ENCODE assay signal across 24 cellular contexts in genomic region chr3:69607466-69608035, GRCh38.
DNase-seq lines count a peak whose midpoint lies in the region; ATAC-seq, FAIRE-seq and TF ChIP-seq lines count a peak whose summit lies in the region.
"Had no signal": no experiment of that assay in that cellular context is flagged by ENCODE, and none has a peak within 500 bp of the region (broad histone marks: within the 10 kb centered on the region; RNA-seq: fewer than 3 reads in every experiment).

No MANE protein-coding gene starts in this region.

- TF ChIP-seq POLR2A in breast epithelium (IDR thresholded peaks at IDR 0.05) (no peak), heart left ventricle (IDR thresholded peaks at IDR 0.05) (no peak)

- H3K27ac ChIP-seq in breast epithelium: no peak overlapping the region
- H3K27ac ChIP-seq in heart left ventricle: no peak overlapping the region
- peak overlapping the region; percentile 15 for H3K27ac ChIP-seq in lower lobe of right lung
- H3K27ac ChIP-seq: 22Rv1, BLaER1, C4-2B, GM23248 had no signal

- H3K4me3 Mint-ChIP-seq in MCF 10A (ENCODE audit: unreplicated experiment): no peak overlapping the region
- H3K4me3 Mint-ChIP-seq: B cell; CD4-positive, CD25-positive, alpha-beta regulatory T cell; CD8-positive, alpha-beta T cell had no signal

- BruUV-seq in MCF 10A (replicated peaks; lab: Mats Ljungman, UMichigan): no TSS peak

- H3K36me3 ChIP-seq in breast epithelium (no peaks in the 10 kb centered on the region), heart left ventricle (no peaks in the 10 kb centered on the region), lower lobe of right lung (no peaks in the 10 kb centered on the region)
- H3K36me3 ChIP-seq: BLaER1 had no signal

- H3K9me3 ChIP-seq in breast epithelium (no peaks in the 10 kb centered on the region), heart left ventricle (peaks cover 0 to 2% (median 0%) of the 10 kb centered on the region in 12 donors), lower lobe of right lung (no peaks in the 10 kb centered on the region)

- ATAC-seq in left cardiac atrium: peak; percentile 26 to 65
- no peak for ATAC-seq in heart left ventricle
- ATAC-seq in lower lobe of right lung: no peak
- ATAC-seq: CD8-positive, alpha-beta T cell; GM12878 had no signal

- POLR2A ChIA-PET in MCF 10A (lab: Yijun Ruan, JAX): interaction anchor here (0.7 to 0.8 kb wide), 2 partner anchors 8 to 18 kb away, joined by 3 to 5 read pairs; no protein-coding TSS in a partner anchor

- intact Hi-C loops in MCF 10A (cut with micrococcal nuclease): no loop called here
- intact Hi-C loops in breast epithelium (cut with DNase I; ENCODE audit: low total_unique reads): no loop called here
- intact Hi-C loops in left cardiac atrium (cut with DNase I): no loop called here
- intact Hi-C loops in heart left ventricle (cut with DNase I): no loop called here
- intact Hi-C loops in lower lobe of right lung (cut with DNase I): no loop called here

- 74 to 89% (median 83%) methylated on average over 4 of the region's 4 CpGs for whole genome bisulfite sequencing in heart left ventricle, 4 donors

- H3K9me3 Mint-ChIP-seq in MCF 10A (ENCODE audit: unreplicated experiment): peaks cover 7% of the 10 kb centered on the region

- peak overlapping the region; percentile 9 for H3K27ac Mint-ChIP-seq in MCF 10A (ENCODE audit: low read depth, unreplicated experiment)
- H3K27ac Mint-ChIP-seq: B cell; CD4-positive, CD25-positive, alpha-beta regulatory T cell; CD8-positive, alpha-beta T cell had no signal

- no peak for DNase-seq in MCF 10A (ENCODE audit: unreplicated experiment)
- no peak for DNase-seq in breast epithelium (ENCODE audit: low spot score in 2 of 2)
- DNase-seq in left cardiac atrium: no peak
- DNase-seq in heart left ventricle: no peak
- no peak for DNase-seq in lower lobe of right lung
- no peak for DNase-seq in HTR-8/SVneo (ENCODE audit: insufficient read length, low spot score)
- DNase-seq: CD4-positive, CD25-positive, alpha-beta regulatory T cell; CD8-positive, alpha-beta T cell; DMS 273 treated with DMSO at 0.1 percent for 48 hours; DMS79; EL; GDM1; GM23248; H7; HCEC 1CT had no signal

- no peaks in the 10 kb centered on the region for H3K27me3 Mint-ChIP-seq in MCF 10A (ENCODE audit: insufficient read depth, unreplicated experiment)
- H3K27me3 Mint-ChIP-seq: B cell; CD4-positive, CD25-positive, alpha-beta regulatory T cell had no signal

- CTCF ChIA-PET in MCF 10A (lab: Yijun Ruan, JAX): interaction anchor here (0.9 kb wide), 1 partner anchor 10 kb away, joined by 3 read pairs; no protein-coding TSS in a partner anchor

- no peak for TF ChIP-seq CTCF in MCF 10A (IDR thresholded peaks at IDR 0.05; ENCODE audit: unreplicated experiment)
- no peak for TF ChIP-seq CTCF in breast epithelium (IDR thresholded peaks at IDR 0.05)
- TF ChIP-seq CTCF in heart left ventricle (IDR thresholded peaks at IDR 0.05): no peak
- no peak for TF ChIP-seq CTCF in lower lobe of right lung (IDR thresholded peaks at IDR 0.05)

- H3K4me3 ChIP-seq in breast epithelium (no peak overlapping the region), heart left ventricle (no peak overlapping the region), lower lobe of right lung (no peak overlapping the region)
- H3K4me3 ChIP-seq: BLaER1, GM12878, GM23248 had no signal

- H3K4me1 ChIP-seq in breast epithelium: no peaks in the 10 kb centered on the region
- H3K4me1 ChIP-seq in heart left ventricle: no peaks in the 10 kb centered on the region
- no peaks in the 10 kb centered on the region for H3K4me1 ChIP-seq in lower lobe of right lung
- H3K4me1 ChIP-seq: BLaER1 had no signal

- FAIRE-seq in HTR-8/SVneo (lab: Jason Lieb, UNC): no peak
- FAIRE-seq: A204.1, D721Med, GM12878, GM19239, H1 had no signal

- no peaks in the 10 kb centered on the region for H3K4me1 Mint-ChIP-seq in MCF 10A (ENCODE audit: insufficient read depth, unreplicated experiment)
- H3K4me1 Mint-ChIP-seq: B cell; CD4-positive, CD25-positive, alpha-beta regulatory T cell had no signal

- H3K36me3 Mint-ChIP-seq in MCF 10A (ENCODE audit: insufficient read depth, unreplicated experiment): no peaks in the 10 kb centered on the region
- H3K36me3 Mint-ChIP-seq: CD4-positive, CD25-positive, alpha-beta regulatory T cell; CD8-positive, alpha-beta T cell had no signal

- H3K27me3 ChIP-seq in breast epithelium (no peaks in the 10 kb centered on the region), heart left ventricle (peaks cover 0 to 7% (median 0%) of the 10 kb centered on the region in 9 donors), lower lobe of right lung (ENCODE audit: low read depth) (no peaks in the 10 kb centered on the region)
- H3K27me3 ChIP-seq: BLaER1 had no signal

Comparison
In these comparisons a context has a peak if more than half of its experiments do, and no peak if none do; other contexts are left out.
1. ATAC-seq: peak in left cardiac atrium (2 of 2); none in heart left ventricle (0 of 4) and lower lobe of right lung (0 of 2).